15 cellular contexts compared by ENCODE assay signal in genomic region chr10:98482096-98482495, GRCh38. TPM values are rescaled to one million over a fixed set of nuclear protein-coding genes. Genes with fewer than 3 reads are reported as not detected.
DNase-seq lines count a peak whose midpoint lies in the region; ATAC-seq and TF ChIP-seq lines count a peak whose summit lies in the region.
"Had no signal": no experiment of that assay in that cellular context is flagged by ENCODE, and none has a peak within 500 bp of the region (broad histone marks: within the 10 kb centered on the region; RNA-seq: fewer than 3 reads in every experiment).

No MANE protein-coding gene starts in this region.

- H3K9me3 Mint-ChIP-seq in central memory CD8-positive, alpha-beta T cell: no peaks in the 10 kb centered on the region
- H3K9me3 Mint-ChIP-seq: CD4-positive, alpha-beta T cell had no signal

- H3K9me3 ChIP-seq in vagina: no peaks in the 10 kb centered on the region
- no peaks in the 10 kb centered on the region for H3K9me3 ChIP-seq in A673 (ENCODE audit: low read depth, low read length, poor library complexity, severe bottlenecking)
- H3K9me3 ChIP-seq: Caco-2 had no signal

- intact Hi-C loops in vagina (cut with DNase I): no loop called here
- intact Hi-C loops in A673 (cut with micrococcal nuclease; ENCODE audit: unreplicated experiment): no loop called here

- H3K4me1 Mint-ChIP-seq in central memory CD8-positive, alpha-beta T cell: peaks cover 13% of the 10 kb centered on the region
- H3K4me1 Mint-ChIP-seq: GM23338 had no signal

- H3K4me1 ChIP-seq in vagina (peaks cover 24% of the 10 kb centered on the region), A673 (ENCODE audit: insufficient read depth, low read length, poor library complexity, severe bottlenecking) (no peaks in the 10 kb centered on the region)
- H3K4me1 ChIP-seq: Caco-2 had no signal

- H3K36me3 Mint-ChIP-seq in central memory CD8-positive, alpha-beta T cell (ENCODE audit: insufficient read depth): no peaks in the 10 kb centered on the region

- H3K27me3 ChIP-seq in vagina (no peaks in the 10 kb centered on the region), A673 (replicated peaks; ENCODE audit: insufficient read depth, low read depth, low read length, poor library complexity) (peaks cover 6% of the 10 kb centered on the region)

- H3K36me3 ChIP-seq in vagina: no peaks in the 10 kb centered on the region
- no peaks in the 10 kb centered on the region for H3K36me3 ChIP-seq in A673 (ENCODE audit: insufficient read depth, low read length, poor library complexity, severe bottlenecking)

- POLR2A ChIA-PET in A673 (lab: Charles Lee; ENCODE audit: low non-redundant PET): no interaction called here

- peak overlapping the region; percentile 5 for H3K27ac Mint-ChIP-seq in central memory CD8-positive, alpha-beta T cell (ENCODE audit: low read depth)
- H3K27ac Mint-ChIP-seq: CD4-positive, alpha-beta T cell; GM23338 had no signal

- TF ChIP-seq CTCF in GM12865 (IDR thresholded peaks at IDR 0.05; ENCODE audit: insufficient read depth, low read depth, low read length, missing control alignments) (no peak), vagina (IDR thresholded peaks at IDR 0.05) (no peak), A673 (conservative IDR thresholded peaks at IDR 0.05; ENCODE audit: low read depth, low read length) (no peak)

- no peak for ATAC-seq in central memory CD8-positive, alpha-beta T cell (replicated peaks; ENCODE audit: extremely low read depth, poor library complexity, severe bottlenecking)
- ATAC-seq: GM23338 had no signal

- peaks cover 13% of the 10 kb centered on the region for H3K27me3 Mint-ChIP-seq in central memory CD8-positive, alpha-beta T cell

- BruUV-seq in A673 (replicated peaks; lab: Mats Ljungman, UMichigan): no TSS peak

- peak overlapping the region; percentile 57 for H3K27ac ChIP-seq in vagina
- no peak overlapping the region for H3K27ac ChIP-seq in A673 (ENCODE audit: low read depth, low read length, poor library complexity, severe bottlenecking)
- H3K27ac ChIP-seq: C4-2B, HL-60 had no signal

- H3K4me3 ChIP-seq in GM12865 (ENCODE audit: low read depth, low read length) (peak overlapping the region; percentile 22; the same call in 1 of the 2 replicates), vagina (no peak overlapping the region), A673 (ENCODE audit: low read depth, low read length, poor library complexity, severe bottlenecking) (no peak overlapping the region)
- H3K4me3 ChIP-seq: GM23338 had no signal

- no peak for DNase-seq in GM12865 (ENCODE audit: low read depth)
- DNase-seq in central memory CD8-positive, alpha-beta T cell (ENCODE audit: low spot score in 2 of 2): no peak
- DNase-seq in myocyte (ENCODE audit: low read depth): peak; percentile 21
- DNase-seq in vagina (ENCODE audit: extremely low spot score in 2 of 2): no peak
- no peak for DNase-seq in A673 (ENCODE audit: low spot score)
- DNase-seq in NCI-H1417 (lab: John Stamatoyannopoulos, UW): no peak
- DNase-seq: ACHN; Caco-2; CD4-positive, alpha-beta T cell; GDM1; HCEC 1CT; IMR-90 had no signal

- CTCF ChIA-PET in A673 (lab: Charles Lee): no interaction called here

- H3K4me3 Mint-ChIP-seq in central memory CD8-positive, alpha-beta T cell: no peak overlapping the region
- H3K4me3 Mint-ChIP-seq: CD4-positive, alpha-beta T cell; GM23338 had no signal

- no peak for TF ChIP-seq POLR2A in vagina (IDR thresholded peaks at IDR 0.05)

RNA-seq across cellular contexts. Expression of gene HPS1, which starts 35.4 kb away (rescaled TPM):
- total RNA-seq in myocyte: 28.9 and 35.0 TPM in 2 replicates
- polyA plus RNA-seq in myocyte (2012): 55.9 TPM
- 62.1 TPM for total RNA-seq in vagina
- total RNA-seq in A673 (2021): 40.6 and 40.9 TPM in 2 replicates
